ENCODE assay signal across 17 cellular contexts in the genomic region with DNA sequence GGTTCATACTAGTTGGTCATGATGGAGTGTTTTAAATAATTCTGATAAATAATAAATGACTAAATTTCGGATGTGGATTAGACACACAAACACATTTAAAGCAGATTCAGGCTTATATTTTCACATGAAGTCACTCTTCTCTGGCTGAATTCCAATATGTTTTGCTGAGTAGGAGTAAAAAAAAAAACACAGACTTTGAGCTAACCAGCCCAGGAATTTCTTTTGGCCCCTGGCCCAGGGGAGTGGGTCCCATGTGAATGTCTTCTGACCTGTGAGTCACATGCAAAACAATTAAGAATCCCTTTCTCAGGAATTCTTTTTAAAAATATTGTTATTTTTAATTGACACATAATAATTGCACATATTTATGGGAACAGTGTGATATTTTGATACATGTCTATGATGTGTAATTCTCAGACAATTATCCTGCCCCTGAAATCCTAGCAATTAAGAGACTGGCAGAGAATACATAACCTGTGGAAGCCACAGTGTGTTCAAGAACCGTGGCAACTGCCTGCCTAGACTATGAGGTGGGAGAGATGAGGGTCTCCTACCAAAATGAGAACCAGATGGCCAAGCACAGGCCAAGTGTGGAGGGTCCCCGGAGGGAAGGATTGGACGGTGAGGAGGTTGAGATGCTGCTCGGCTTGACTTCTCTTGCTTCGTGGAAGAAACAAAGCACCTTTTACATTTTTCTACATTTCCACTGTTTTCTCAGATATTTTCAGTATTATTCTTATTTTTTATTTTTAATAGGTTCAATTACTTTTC.
DNase-seq lines count a peak whose midpoint lies in the region; ATAC-seq, FAIRE-seq and TF ChIP-seq lines count a peak whose summit lies in the region.
"Had no signal": no experiment of that assay in that cellular context is flagged by ENCODE, and none has a peak within 500 bp of the region (broad histone marks: within the 10 kb centered on the region; RNA-seq: fewer than 3 reads in every experiment).

No MANE protein-coding gene starts in this region.

- H3K9me3 ChIP-seq in heart right ventricle (no peaks in the 10 kb centered on the region), mesenchymal stem cell (ENCODE audit: control insufficient read depth, low read length) (no peaks in the 10 kb centered on the region), transverse colon (no peaks in the 10 kb centered on the region)
- H3K9me3 ChIP-seq: prostate gland, upper lobe of left lung had no signal

- H2BK12ac ChIP-seq in mesenchymal stem cell (ENCODE audit: low read length in 2 of 2): peak overlapping the region; percentile 75 to 84

- H2BK5ac ChIP-seq in mesenchymal stem cell (ENCODE audit: low read depth, low read length, poor library complexity, severe bottlenecking): no peak overlapping the region

- TF ChIP-seq CTCF in heart right ventricle (IDR thresholded peaks at IDR 0.05) (no peak), transverse colon (IDR thresholded peaks at IDR 0.05) (no peak)

- H3K36me3 ChIP-seq in heart right ventricle: no peaks in the 10 kb centered on the region
- H3K36me3 ChIP-seq in mesenchymal stem cell (ENCODE audit: control insufficient read depth in 1 of 2, insufficient read depth in 2 of 2, low read depth in 1 of 2, low read length in 2 of 2): peaks cover 0 to 2% of the 10 kb centered on the region in 2 experiments
- no peaks in the 10 kb centered on the region for H3K36me3 ChIP-seq in transverse colon
- H3K36me3 ChIP-seq: prostate gland, upper lobe of left lung had no signal

- H3K18ac ChIP-seq in mesenchymal stem cell (ENCODE audit: low read depth in 1 of 2, low read length in 2 of 2): peak overlapping the region; percentile 6 to 84

- H3K27ac ChIP-seq in heart right ventricle: peak overlapping the region in 1 of 10 donors; percentile 19
- peak overlapping the region; percentile 65 for H3K27ac ChIP-seq in mesenchymal stem cell (ENCODE audit: low read length, poor library complexity, severe bottlenecking)
- no peak overlapping the region for H3K27ac ChIP-seq in transverse colon
- H3K27ac ChIP-seq: dorsolateral prefrontal cortex, prostate gland, upper lobe of left lung had no signal

- no peak for FAIRE-seq in GM12892 (lab: Jason Lieb, UNC)
- FAIRE-seq: GM18507 had no signal

- H3K79me1 ChIP-seq in mesenchymal stem cell (replicated peaks; ENCODE audit: low read length, poor library complexity, severe bottlenecking): no peaks in the 10 kb centered on the region

- intact Hi-C loops in heart right ventricle (cut with DNase I) (no loop called here), cardiac septum (cut with DNase I) (no loop called here), transverse colon (cut with DNase I; ENCODE audit: low total_unique reads) (no loop called here)

- no peak overlapping the region for H2BK15ac ChIP-seq in mesenchymal stem cell (ENCODE audit: low read depth, poor library complexity, severe bottlenecking)

- peak overlapping the region in 1 of 2 experiments; percentile 75 for H3K4ac ChIP-seq in mesenchymal stem cell (ENCODE audit: low read depth in 1 of 2, low read length in 2 of 2)

- peak overlapping the region in 1 of 2 experiments; percentile 26 for H3K14ac ChIP-seq in mesenchymal stem cell (ENCODE audit: low read length in 2 of 2)

- ATAC-seq in heart right ventricle: peak in 2 of 8 donors; percentile 34 to 70

- DNase-seq in heart right ventricle (peak; percentile 13 to 26), cardiac septum (ENCODE audit: low spot score) (no peak), dermis microvascular lymphatic vessel endothelial cell (ENCODE audit: low read depth in 2 of 2) (peak; percentile 47 to 97), mesenchymal stem cell (peak; percentile 67), GM12892 (ENCODE audit: insufficient read length) (no peak), mucosa of gallbladder (ENCODE audit: low spot score) (no peak), D341Med (ENCODE audit: low spot score) (no peak), transverse colon (no peak)
- DNase-seq: ACHN; activated naive CD4-positive, alpha-beta T cell treated with anti-CD3 and anti-CD28 coated beads for 36 hours; dorsolateral prefrontal cortex; hippocampal formation; MM.1S; OCI-M1; upper lobe of left lung had no signal

- 60% methylated on average over 6 of the region's 6 CpGs for WGBS in heart right ventricle, 2 donors
- WGBS in mesenchymal stem cell: 57% methylated on average over 2 of the region's 6 CpGs
- 75 to 80% methylated on average over 6 of the region's 6 CpGs for WGBS in transverse colon (ENCODE audit: low coverage in 1 of 2), 2 donors

- H4K8ac ChIP-seq in mesenchymal stem cell (ENCODE audit: low read length): no peak overlapping the region

- H3K23ac ChIP-seq in mesenchymal stem cell (ENCODE audit: low read length in 2 of 2): no peak overlapping the region

- no peak overlapping the region for H2AK5ac ChIP-seq in mesenchymal stem cell (ENCODE audit: low read length, severe bottlenecking)

- H2AFZ ChIP-seq in mesenchymal stem cell (ENCODE audit: low read depth, low read length): no peak overlapping the region

- no peak overlapping the region for H3K4me2 ChIP-seq in mesenchymal stem cell (ENCODE audit: low read length, poor library complexity, severe bottlenecking)

- H3K27me3 ChIP-seq in heart right ventricle: no peaks in the 10 kb centered on the region
- H3K27me3 ChIP-seq in mesenchymal stem cell (ENCODE audit: control insufficient read depth in 1 of 2, insufficient read depth in 1 of 2, low read length in 2 of 2): no peaks in the 10 kb centered on the region
- no peaks in the 10 kb centered on the region for H3K27me3 ChIP-seq in transverse colon
- H3K27me3 ChIP-seq: upper lobe of left lung had no signal

- no peak overlapping the region for H3K4me3 ChIP-seq in heart right ventricle
- H3K4me3 ChIP-seq in mesenchymal stem cell (ENCODE audit: insufficient read depth in 1 of 2, low read depth in 1 of 2, low read length in 2 of 2): no peak overlapping the region
- no peak overlapping the region for H3K4me3 ChIP-seq in transverse colon
- H3K4me3 ChIP-seq: dorsolateral prefrontal cortex, prostate gland, upper lobe of left lung had no signal

- no peak for TF ChIP-seq EP300 in transverse colon (IDR thresholded peaks at IDR 0.05; ENCODE audit: low read depth)

- H3K4me1 ChIP-seq in heart right ventricle (peaks cover 0 to 9% (median 0%) of the 10 kb centered on the region in 9 donors), mesenchymal stem cell (ENCODE audit: control insufficient read depth, insufficient read depth, low read depth, low read length) (peaks cover 2% of the 10 kb centered on the region), transverse colon (no peaks in the 10 kb centered on the region)
- H3K4me1 ChIP-seq: prostate gland, upper lobe of left lung had no signal

- no peak overlapping the region for H4K91ac ChIP-seq in mesenchymal stem cell (ENCODE audit: low read length)

- peak overlapping the region; percentile 44 for H3K9ac ChIP-seq in mesenchymal stem cell (ENCODE audit: low read length)

- no peak overlapping the region for H2BK120ac ChIP-seq in mesenchymal stem cell (ENCODE audit: low read depth, low read length)

- no peak for TF ChIP-seq POLR2A in GM12892 (IDR thresholded peaks at IDR 0.05; ENCODE audit: low read depth, low read length)
- TF ChIP-seq POLR2A in transverse colon (IDR thresholded peaks at IDR 0.05): no peak

- in situ Hi-C loops in transverse colon (cut with MboI; ENCODE audit: low pct_ligation_motif_present in 1 of 4, low pct_unique_long_range_greater_than_20kb in 1 of 4, low sequenced_read_pairs in 3 of 4): no loop called here

Comparison
In these comparisons a context has a peak if more than half of its experiments do, and no peak if none do; other contexts are left out.
1. DNase-seq: peak in heart right ventricle (2 of 2), dermis microvascular lymphatic vessel endothelial cell (2 of 2) and mesenchymal stem cell (single experiment); none in cardiac septum (single experiment), GM12892 (single experiment), mucosa of gallbladder (single experiment), D341Med (single experiment) and transverse colon (single experiment).